1 cellular context compared by ENCODE assay signal in genomic region chr4:30939684-30940083, GRCh38.
TF ChIP-seq lines count a peak whose summit lies in the region.

No MANE protein-coding gene starts in this region.

TF ChIP-seq in GM23338, 12 proteins besides CTCF, POLR2A, EP300 and RAD21 (continued from another document):
- TF ChIP-seq REST (IDR thresholded peaks at IDR 0.05; ENCODE audit: unreplicated experiment): no peak
